ENCODE assay signal across 8 cellular contexts in genomic region chr22:40238425-40239344, GRCh38.
DNase-seq lines count a peak whose midpoint lies in the region; ATAC-seq, FAIRE-seq and TF ChIP-seq lines count a peak whose summit lies in the region.

No MANE protein-coding gene starts in this region.

- 72 to 82% (median 80%) methylated on average over 16 of the region's 16 CpGs for WGBS in small intestine, 3 donors

- H3K27me3 ChIP-seq in osteoblast (ENCODE audit: insufficient read depth, low read length) (no peaks in the 10 kb centered on the region), small intestine (ENCODE audit: control insufficient read depth in 2 of 2, insufficient read depth in 2 of 2, low read length in 2 of 2) (no peaks in the 10 kb centered on the region)

- POLR2A ChIA-PET in RWPE1 (lab: Yijun Ruan, JAX; ENCODE audit: low non-redundant PET) = no interaction called here

- CTCF ChIA-PET in RWPE1 (lab: Yijun Ruan, JAX) = no interaction called here

- H3K4me2 ChIP-seq in osteoblast (ENCODE audit: insufficient read depth, low read length) = peak overlapping the region; percentile 71

- FAIRE-seq in small intestine (lab: Jason Lieb, UNC) = no peak

- H3K9me3 ChIP-seq in osteoblast (ENCODE audit: low read depth, low read length) = no peaks in the 10 kb centered on the region
- no peaks in the 10 kb centered on the region for H3K9me3 ChIP-seq in small intestine (ENCODE audit: control insufficient read depth, low read depth)

- DNase-seq in COLO829 (ENCODE audit: low spot score) = peak; percentile 93
- peak; percentile 72 for DNase-seq in RWPE1 (ENCODE audit: low spot score)
- DNase-seq in epithelial cell of prostate (ENCODE audit: low read depth, low spot score) = peak; percentile 50
- DNase-seq in osteoblast (ENCODE audit: insufficient read length, low spot score, missing footprints) = peak; percentile 56
- DNase-seq in GM13976 (ENCODE audit: low spot score) = no peak
- DNase-seq in small intestine = no peak
- no peak for DNase-seq in HuH-7.5 (ENCODE audit: low spot score)

- no peak for TF ChIP-seq CTCF in RWPE1 (conservative IDR thresholded peaks at IDR 0.05; ENCODE audit: low read depth)
- no peak for TF ChIP-seq CTCF in osteoblast (IDR thresholded peaks at IDR 0.05; ENCODE audit: extremely low read depth, low read depth, low read length)
- TF ChIP-seq CTCF in GM13976 (IDR thresholded peaks at IDR 0.05; ENCODE audit: borderline replicate concordance, control extremely low read depth, extremely low read depth, insufficient read depth, missing control alignments) = no peak

- in situ Hi-C loops in GM13976 (cut with MboI; ENCODE audit: low sequenced_read_pairs, unreplicated experiment) = no loop called here

- H2AFZ ChIP-seq in osteoblast (ENCODE audit: low read length) = peak overlapping the region; percentile 53

- ATAC-seq in GM21825 (IDR thresholded peaks at IDR 0.05; ENCODE audit: unreplicated experiment) = no peak

- H4K20me1 ChIP-seq in osteoblast (ENCODE audit: insufficient read depth, low read length) = peaks cover 37% of the 10 kb centered on the region

- peaks cover 65% of the 10 kb centered on the region for H3K79me2 ChIP-seq in osteoblast (ENCODE audit: insufficient read depth, low read length)

- peaks cover 34% of the 10 kb centered on the region for H3K4me1 ChIP-seq in osteoblast (ENCODE audit: insufficient read depth, low read length)
- H3K4me1 ChIP-seq in small intestine (ENCODE audit: control insufficient read depth in 2 of 2, insufficient read depth in 1 of 2, low read depth in 1 of 2, low read length in 1 of 2) = peaks cover 0 to 11% of the 10 kb centered on the region in 2 donors

- peak overlapping the region; percentile 87 for H3K27ac ChIP-seq in RWPE1
- peak overlapping the region; percentile 75 for H3K27ac ChIP-seq in epithelial cell of prostate
- peak overlapping the region; percentile 87 for H3K27ac ChIP-seq in osteoblast (ENCODE audit: low read depth, low read length)
- H3K27ac ChIP-seq in small intestine (ENCODE audit: low read depth in 1 of 2, low read length in 1 of 2) = peak overlapping the region in 1 of 2 donors; percentile 17

- H3K4me3 ChIP-seq in osteoblast (ENCODE audit: insufficient read depth, low read length) = peak overlapping the region; percentile 24
- H3K4me3 ChIP-seq in small intestine (ENCODE audit: low read depth in 1 of 2, low read length in 2 of 2) = no peak overlapping the region

- H3K36me3 ChIP-seq in osteoblast (ENCODE audit: insufficient read depth, low read length) = no peaks in the 10 kb centered on the region
- peaks cover 0 to 2% of the 10 kb centered on the region in 2 donors for H3K36me3 ChIP-seq in small intestine (ENCODE audit: control insufficient read depth in 2 of 2, insufficient read depth in 2 of 2, low read length in 2 of 2)

Comparison
In these comparisons a context has a peak if more than half of its experiments do, and no peak if none do; other contexts are left out.
1. DNase-seq: peak in COLO829 (single experiment), RWPE1 (single experiment), epithelial cell of prostate (single experiment) and osteoblast (single experiment); none in GM13976 (single experiment), small intestine (single experiment) and HuH-7.5 (single experiment).